ENCODE assay signal across 1 cellular context in the genomic region with DNA sequence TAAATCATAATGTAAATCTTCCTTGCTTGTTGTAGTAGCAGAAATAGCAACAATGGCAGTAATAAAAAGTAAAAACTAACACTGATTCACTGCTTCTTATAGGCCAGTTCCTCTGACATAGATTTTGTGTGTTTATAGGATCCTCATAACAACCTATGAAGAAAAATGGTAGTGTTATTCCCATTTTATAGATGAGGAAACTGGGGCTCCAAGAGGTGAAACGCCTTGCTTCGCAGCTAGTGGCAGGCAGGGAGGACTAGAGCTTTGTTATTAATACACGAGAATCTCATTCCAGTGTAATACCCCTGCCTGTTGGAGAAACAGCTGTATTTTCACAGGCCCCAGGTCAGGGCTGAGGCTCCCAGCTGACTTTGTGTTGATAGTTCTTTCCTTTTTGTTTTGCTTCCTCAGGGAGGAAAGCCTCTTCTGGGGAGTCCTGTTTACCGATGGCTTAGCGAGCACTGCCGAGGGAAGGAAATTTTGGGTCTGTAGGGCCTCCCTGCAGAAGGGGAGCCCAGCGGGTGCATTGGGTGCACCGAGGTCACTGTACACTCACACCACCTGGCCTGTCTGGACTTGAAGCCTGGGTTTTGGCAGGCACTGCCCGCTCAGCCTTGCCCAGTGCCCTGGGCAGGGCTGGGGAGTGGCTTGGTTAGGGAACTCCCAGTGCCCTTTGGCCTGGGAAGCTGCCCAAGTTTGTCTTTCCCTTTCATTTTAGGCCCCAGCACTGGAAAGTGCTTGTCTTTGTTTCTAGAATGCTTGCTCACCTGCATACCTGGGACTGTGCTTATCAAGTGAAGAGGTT.
A peak's percentile ranks its signal among the peaks of the same experiment; 100 is the strongest.
TF ChIP-seq lines count a peak whose summit lies in the region.

No MANE protein-coding gene starts in this region.

TF ChIP-seq in HepG2, 621 proteins besides CTCF, POLR2A, EP300 and RAD21 (continued from another document and continues in another):
- TF ChIP-seq, protein P1, sequence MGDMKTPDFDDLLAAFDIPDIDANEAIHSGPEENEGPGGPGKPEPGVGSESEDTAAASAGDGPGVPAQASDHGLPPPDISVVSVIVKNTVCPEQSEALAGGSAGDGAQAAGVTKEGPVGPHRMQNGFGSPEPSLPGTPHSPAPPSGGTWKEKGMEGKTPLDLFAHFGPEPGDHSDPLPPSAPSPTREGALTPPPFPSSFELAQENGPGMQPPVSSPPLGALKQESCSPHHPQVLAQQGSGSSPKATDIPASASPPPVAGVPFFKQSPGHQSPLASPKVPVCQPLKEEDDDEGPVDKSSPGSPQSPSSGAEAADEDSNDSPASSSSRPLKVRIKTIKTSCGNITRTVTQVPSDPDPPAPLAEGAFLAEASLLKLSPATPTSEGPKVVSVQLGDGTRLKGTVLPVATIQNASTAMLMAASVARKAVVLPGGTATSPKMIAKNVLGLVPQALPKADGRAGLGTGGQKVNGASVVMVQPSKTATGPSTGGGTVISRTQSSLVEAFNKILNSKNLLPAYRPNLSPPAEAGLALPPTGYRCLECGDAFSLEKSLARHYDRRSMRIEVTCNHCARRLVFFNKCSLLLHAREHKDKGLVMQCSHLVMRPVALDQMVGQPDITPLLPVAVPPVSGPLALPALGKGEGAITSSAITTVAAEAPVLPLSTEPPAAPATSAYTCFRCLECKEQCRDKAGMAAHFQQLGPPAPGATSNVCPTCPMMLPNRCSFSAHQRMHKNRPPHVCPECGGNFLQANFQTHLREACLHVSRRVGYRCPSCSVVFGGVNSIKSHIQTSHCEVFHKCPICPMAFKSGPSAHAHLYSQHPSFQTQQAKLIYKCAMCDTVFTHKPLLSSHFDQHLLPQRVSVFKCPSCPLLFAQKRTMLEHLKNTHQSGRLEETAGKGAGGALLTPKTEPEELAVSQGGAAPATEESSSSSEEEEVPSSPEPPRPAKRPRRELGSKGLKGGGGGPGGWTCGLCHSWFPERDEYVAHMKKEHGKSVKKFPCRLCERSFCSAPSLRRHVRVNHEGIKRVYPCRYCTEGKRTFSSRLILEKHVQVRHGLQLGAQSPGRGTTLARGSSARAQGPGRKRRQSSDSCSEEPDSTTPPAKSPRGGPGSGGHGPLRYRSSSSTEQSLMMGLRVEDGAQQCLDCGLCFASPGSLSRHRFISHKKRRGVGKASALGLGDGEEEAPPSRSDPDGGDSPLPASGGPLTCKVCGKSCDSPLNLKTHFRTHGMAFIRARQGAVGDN (CRISPR knock-in tag; IDR thresholded peaks at IDR 0.05): peak; percentile 80
- TF ChIP-seq RFXAP (CRISPR knock-in tag; IDR thresholded peaks at IDR 0.05; ENCODE audit: borderline replicate concordance) (0 out of 2 replicates have a peak, but pooled peaks have one; percentile 21), ZNF556 (CRISPR knock-in tag; IDR thresholded peaks at IDR 0.05; ENCODE audit: borderline replicate concordance) (0 out of 2 replicates have a peak, but pooled peaks have one; percentile 39), ZNF629 (CRISPR knock-in tag; conservative IDR thresholded peaks at IDR 0.05) (peak; percentile 91), ZBTB38 (CRISPR knock-in tag; IDR thresholded peaks at IDR 0.05) (no peak), SAP130 (CRISPR knock-in tag; IDR thresholded peaks at IDR 0.05; ENCODE audit: low read depth) (peak; percentile 71), FOXC1 (CRISPR knock-in tag; IDR thresholded peaks at IDR 0.05; ENCODE audit: borderline replicate concordance) (0 out of 2 replicates have a peak, but pooled peaks have one; percentile 30), BCL6 (CRISPR knock-in tag; IDR thresholded peaks at IDR 0.05) (peak; percentile 31; the same call in 1 of the 2 replicates), CCDC6 (CRISPR knock-in tag; IDR thresholded peaks at IDR 0.05) (no peak), ZNF263 (CRISPR knock-in tag; IDR thresholded peaks at IDR 0.05) (peak; percentile 63), PPARG (CRISPR knock-in tag; conservative IDR thresholded peaks at IDR 0.05) (peak; percentile 83), FOXK1 (CRISPR knock-in tag; IDR thresholded peaks at IDR 0.05; ENCODE audit: borderline replicate concordance, low read depth) (0 out of 2 replicates have a peak, but pooled peaks have one; percentile 15), ISL2 (CRISPR knock-in tag; IDR thresholded peaks at IDR 0.05) (peak; percentile 67), XRCC5 (optimal IDR thresholded peaks at IDR 0.05; ENCODE audit: low read length) (peak; percentile 71), SNAI1 (CRISPR knock-in tag; IDR thresholded peaks at IDR 0.05; ENCODE audit: borderline replicate concordance) (no peak), HOXA3 (CRISPR knock-in tag; IDR thresholded peaks at IDR 0.05) (0 out of 2 replicates have a peak, but pooled peaks have one; percentile 12), ZNF264 (CRISPR knock-in tag; IDR thresholded peaks at IDR 0.05) (peak; percentile 32; the same call in 1 of the 2 replicates), TEAD3 (CRISPR knock-in tag; optimal IDR thresholded peaks at IDR 0.05; ENCODE audit: borderline replicate concordance) (peak; percentile 49), ZKSCAN5 (CRISPR knock-in tag; IDR thresholded peaks at IDR 0.05) (no peak), MZF1 (CRISPR knock-in tag; IDR thresholded peaks at IDR 0.05; ENCODE audit: borderline replicate concordance) (no peak), ZNF670 (CRISPR knock-in tag; IDR thresholded peaks at IDR 0.05; ENCODE audit: borderline replicate concordance) (0 out of 2 replicates have a peak, but pooled peaks have one; percentile 41), SOX13 (IDR thresholded peaks at IDR 0.05) (no peak), SOX13 (CRISPR knock-in tag; conservative IDR thresholded peaks at IDR 0.05 in 1 of 2, IDR thresholded peaks at IDR 0.05 in 1 of 2) (peak in 1 of 2 experiments; percentile 26; a peak in 1 of 4 replicates), ZNF446 (CRISPR knock-in tag; IDR thresholded peaks at IDR 0.05) (0 out of 2 replicates have a peak, but pooled peaks have one; percentile 39), ZFY (CRISPR knock-in tag; IDR thresholded peaks at IDR 0.05) (peak; percentile 48; the same call in 1 of the 2 replicates), ZMYM4 (CRISPR knock-in tag; IDR thresholded peaks at IDR 0.05) (peak; percentile 46; the same call in 1 of the 2 replicates), SPEN (CRISPR knock-in tag; IDR thresholded peaks at IDR 0.05; ENCODE audit: low read depth) (peak; percentile 50; the same call in 1 of the 2 replicates), FOXK2 (IDR thresholded peaks at IDR 0.05) (no peak), KLF12 (CRISPR knock-in tag; IDR thresholded peaks at IDR 0.05; ENCODE audit: borderline replicate concordance) (0 out of 2 replicates have a peak, but pooled peaks have one; percentile 49), NR2F6 (IDR thresholded peaks at IDR 0.05) (peak; percentile 39; the same call in 1 of the 2 replicates), NR2F6 (CRISPR knock-in tag; IDR thresholded peaks at IDR 0.05) (peak; percentile 45; the same call in 1 of the 2 replicates), NFE2L2 (IDR thresholded peaks at IDR 0.05; ENCODE audit: low read length) (no peak), ZNF607 (CRISPR knock-in tag; IDR thresholded peaks at IDR 0.05; ENCODE audit: borderline replicate concordance) (no peak), ZNF232 (CRISPR knock-in tag; IDR thresholded peaks at IDR 0.05; ENCODE audit: borderline replicate concordance) (no peak), ZMAT3 (CRISPR knock-in tag; conservative IDR thresholded peaks at IDR 0.05) (0 out of 2 replicates have a peak, but pooled peaks have one; percentile 43), SMAD1 (CRISPR knock-in tag; IDR thresholded peaks at IDR 0.05; ENCODE audit: borderline replicate concordance, low read depth) (no peak)
- TF ChIP-seq, protein P2, sequence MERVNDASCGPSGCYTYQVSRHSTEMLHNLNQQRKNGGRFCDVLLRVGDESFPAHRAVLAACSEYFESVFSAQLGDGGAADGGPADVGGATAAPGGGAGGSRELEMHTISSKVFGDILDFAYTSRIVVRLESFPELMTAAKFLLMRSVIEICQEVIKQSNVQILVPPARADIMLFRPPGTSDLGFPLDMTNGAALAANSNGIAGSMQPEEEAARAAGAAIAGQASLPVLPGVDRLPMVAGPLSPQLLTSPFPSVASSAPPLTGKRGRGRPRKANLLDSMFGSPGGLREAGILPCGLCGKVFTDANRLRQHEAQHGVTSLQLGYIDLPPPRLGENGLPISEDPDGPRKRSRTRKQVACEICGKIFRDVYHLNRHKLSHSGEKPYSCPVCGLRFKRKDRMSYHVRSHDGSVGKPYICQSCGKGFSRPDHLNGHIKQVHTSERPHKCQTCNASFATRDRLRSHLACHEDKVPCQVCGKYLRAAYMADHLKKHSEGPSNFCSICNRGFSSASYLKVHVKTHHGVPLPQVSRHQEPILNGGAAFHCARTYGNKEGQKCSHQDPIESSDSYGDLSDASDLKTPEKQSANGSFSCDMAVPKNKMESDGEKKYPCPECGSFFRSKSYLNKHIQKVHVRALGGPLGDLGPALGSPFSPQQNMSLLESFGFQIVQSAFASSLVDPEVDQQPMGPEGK (CRISPR knock-in tag; IDR thresholded peaks at IDR 0.05): 0 out of 2 replicates have a peak, but pooled peaks have one; percentile 21
- TF ChIP-seq, protein P3, sequence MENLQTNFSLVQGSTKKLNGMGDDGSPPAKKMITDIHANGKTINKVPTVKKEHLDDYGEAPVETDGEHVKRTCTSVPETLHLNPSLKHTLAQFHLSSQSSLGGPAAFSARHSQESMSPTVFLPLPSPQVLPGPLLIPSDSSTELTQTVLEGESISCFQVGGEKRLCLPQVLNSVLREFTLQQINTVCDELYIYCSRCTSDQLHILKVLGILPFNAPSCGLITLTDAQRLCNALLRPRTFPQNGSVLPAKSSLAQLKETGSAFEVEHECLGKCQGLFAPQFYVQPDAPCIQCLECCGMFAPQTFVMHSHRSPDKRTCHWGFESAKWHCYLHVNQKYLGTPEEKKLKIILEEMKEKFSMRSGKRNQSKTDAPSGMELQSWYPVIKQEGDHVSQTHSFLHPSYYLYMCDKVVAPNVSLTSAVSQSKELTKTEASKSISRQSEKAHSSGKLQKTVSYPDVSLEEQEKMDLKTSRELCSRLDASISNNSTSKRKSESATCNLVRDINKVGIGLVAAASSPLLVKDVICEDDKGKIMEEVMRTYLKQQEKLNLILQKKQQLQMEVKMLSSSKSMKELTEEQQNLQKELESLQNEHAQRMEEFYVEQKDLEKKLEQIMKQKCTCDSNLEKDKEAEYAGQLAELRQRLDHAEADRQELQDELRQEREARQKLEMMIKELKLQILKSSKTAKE (CRISPR knock-in tag; IDR thresholded peaks at IDR 0.05; ENCODE audit: borderline replicate concordance): no peak
- TF ChIP-seq, protein P4, sequence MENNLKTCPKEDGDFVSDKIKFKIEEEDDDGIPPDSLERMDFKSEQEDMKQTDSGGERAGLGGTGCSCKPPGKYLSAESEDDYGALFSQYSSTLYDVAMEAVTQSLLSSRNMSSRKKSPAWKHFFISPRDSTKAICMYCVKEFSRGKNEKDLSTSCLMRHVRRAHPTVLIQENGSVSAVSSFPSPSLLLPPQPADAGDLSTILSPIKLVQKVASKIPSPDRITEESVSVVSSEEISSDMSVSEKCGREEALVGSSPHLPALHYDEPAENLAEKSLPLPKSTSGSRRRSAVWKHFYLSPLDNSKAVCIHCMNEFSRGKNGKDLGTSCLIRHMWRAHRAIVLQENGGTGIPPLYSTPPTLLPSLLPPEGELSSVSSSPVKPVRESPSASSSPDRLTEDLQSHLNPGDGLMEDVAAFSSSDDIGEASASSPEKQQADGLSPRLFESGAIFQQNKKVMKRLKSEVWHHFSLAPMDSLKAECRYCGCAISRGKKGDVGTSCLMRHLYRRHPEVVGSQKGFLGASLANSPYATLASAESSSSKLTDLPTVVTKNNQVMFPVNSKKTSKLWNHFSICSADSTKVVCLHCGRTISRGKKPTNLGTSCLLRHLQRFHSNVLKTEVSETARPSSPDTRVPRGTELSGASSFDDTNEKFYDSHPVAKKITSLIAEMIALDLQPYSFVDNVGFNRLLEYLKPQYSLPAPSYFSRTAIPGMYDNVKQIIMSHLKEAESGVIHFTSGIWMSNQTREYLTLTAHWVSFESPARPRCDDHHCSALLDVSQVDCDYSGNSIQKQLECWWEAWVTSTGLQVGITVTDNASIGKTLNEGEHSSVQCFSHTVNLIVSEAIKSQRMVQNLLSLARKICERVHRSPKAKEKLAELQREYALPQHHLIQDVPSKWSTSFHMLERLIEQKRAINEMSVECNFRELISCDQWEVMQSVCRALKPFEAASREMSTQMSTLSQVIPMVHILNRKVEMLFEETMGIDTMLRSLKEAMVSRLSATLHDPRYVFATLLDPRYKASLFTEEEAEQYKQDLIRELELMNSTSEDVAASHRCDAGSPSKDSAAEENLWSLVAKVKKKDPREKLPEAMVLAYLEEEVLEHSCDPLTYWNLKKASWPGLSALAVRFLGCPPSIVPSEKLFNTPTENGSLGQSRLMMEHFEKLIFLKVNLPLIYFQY (CRISPR knock-in tag; IDR thresholded peaks at IDR 0.05; ENCODE audit: borderline replicate concordance): no peak
- TF ChIP-seq, protein P5, sequence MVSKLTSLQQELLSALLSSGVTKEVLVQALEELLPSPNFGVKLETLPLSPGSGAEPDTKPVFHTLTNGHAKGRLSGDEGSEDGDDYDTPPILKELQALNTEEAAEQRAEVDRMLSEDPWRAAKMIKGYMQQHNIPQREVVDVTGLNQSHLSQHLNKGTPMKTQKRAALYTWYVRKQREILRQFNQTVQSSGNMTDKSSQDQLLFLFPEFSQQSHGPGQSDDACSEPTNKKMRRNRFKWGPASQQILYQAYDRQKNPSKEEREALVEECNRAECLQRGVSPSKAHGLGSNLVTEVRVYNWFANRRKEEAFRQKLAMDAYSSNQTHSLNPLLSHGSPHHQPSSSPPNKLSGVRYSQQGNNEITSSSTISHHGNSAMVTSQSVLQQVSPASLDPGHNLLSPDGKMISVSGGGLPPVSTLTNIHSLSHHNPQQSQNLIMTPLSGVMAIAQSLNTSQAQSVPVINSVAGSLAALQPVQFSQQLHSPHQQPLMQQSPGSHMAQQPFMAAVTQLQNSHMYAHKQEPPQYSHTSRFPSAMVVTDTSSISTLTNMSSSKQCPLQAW (CRISPR knock-in tag; IDR thresholded peaks at IDR 0.05): peak; percentile 42; the same call in 1 of the 2 replicates
- TF ChIP-seq, protein P6, sequence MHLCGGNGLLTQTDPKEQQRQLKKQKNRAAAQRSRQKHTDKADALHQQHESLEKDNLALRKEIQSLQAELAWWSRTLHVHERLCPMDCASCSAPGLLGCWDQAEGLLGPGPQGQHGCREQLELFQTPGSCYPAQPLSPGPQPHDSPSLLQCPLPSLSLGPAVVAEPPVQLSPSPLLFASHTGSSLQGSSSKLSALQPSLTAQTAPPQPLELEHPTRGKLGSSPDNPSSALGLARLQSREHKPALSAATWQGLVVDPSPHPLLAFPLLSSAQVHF (CRISPR knock-in tag; IDR thresholded peaks at IDR 0.05): no peak
- TF ChIP-seq, protein P7, sequence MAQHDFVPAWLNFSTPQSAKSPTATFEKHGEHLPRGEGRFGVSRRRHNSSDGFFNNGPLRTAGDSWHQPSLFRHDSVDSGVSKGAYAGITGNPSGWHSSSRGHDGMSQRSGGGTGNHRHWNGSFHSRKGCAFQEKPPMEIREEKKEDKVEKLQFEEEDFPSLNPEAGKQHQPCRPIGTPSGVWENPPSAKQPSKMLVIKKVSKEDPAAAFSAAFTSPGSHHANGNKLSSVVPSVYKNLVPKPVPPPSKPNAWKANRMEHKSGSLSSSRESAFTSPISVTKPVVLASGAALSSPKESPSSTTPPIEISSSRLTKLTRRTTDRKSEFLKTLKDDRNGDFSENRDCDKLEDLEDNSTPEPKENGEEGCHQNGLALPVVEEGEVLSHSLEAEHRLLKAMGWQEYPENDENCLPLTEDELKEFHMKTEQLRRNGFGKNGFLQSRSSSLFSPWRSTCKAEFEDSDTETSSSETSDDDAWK (CRISPR knock-in tag; IDR thresholded peaks at IDR 0.05): no peak
- TF ChIP-seq, protein P8, sequence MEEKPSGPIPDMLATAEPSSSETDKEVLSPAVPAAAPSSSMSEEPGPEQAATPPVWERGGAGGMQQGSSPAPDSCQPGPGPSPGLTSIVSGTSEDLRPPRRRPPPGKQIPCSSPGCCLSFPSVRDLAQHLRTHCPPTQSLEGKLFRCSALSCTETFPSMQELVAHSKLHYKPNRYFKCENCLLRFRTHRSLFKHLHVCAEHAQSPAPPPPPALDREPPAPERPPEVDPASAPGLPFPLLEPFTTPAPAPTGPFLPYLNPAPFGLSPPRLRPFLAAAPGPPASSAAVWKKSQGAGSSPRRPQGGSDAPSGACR (CRISPR knock-in tag; IDR thresholded peaks at IDR 0.05): peak; percentile 49; the same call in 1 of the 2 replicates
